In genomic region chr3:191958980-191959671, GRCh38 we compare ENCODE assay signal across 12 cellular contexts.
DNase-seq lines count a peak whose midpoint lies in the region; ATAC-seq and FAIRE-seq lines count a peak whose summit lies in the region.
"Had no signal": no experiment of that assay in that cellular context is flagged by ENCODE, and none has a peak within 500 bp of the region (broad histone marks: within the 10 kb centered on the region; RNA-seq: fewer than 3 reads in every experiment).

No MANE protein-coding gene starts in this region.

- DNase-seq in epithelial cell of prostate (ENCODE audit: low read depth, low spot score) (peak; percentile 3), frontal cortex (ENCODE audit: low spot score in 2 of 2) (no peak), occipital lobe (lab: John Stamatoyannopoulos, UW) (no peak)
- no peak for DNase-seq in stimulated activated naive B cell treated with anti-CD40 and anti-IgM and Interleukin-4, amounts not matched to agents 10 μg/mL and 1 μg/mL and 100 μg/mL, for 72 hours
- DNase-seq in activated naive CD4-positive, alpha-beta T cell treated with Interleukin-2 at 50 U/mL for 16 hours = no peak
- DNase-seq: CD4-positive, alpha-beta T cell; small intestine; stimulated activated naive CD8-positive, alpha-beta T cell treated with anti-CD3 and anti-CD28 coated beads, Interleukin-15, Interleukin-2, amounts not matched to agents 100 U/mL and 50 U/mL, for 24 hours had no signal

- H3K27ac ChIP-seq in epithelial cell of prostate = no peak overlapping the region

- H3K4me1 Mint-ChIP-seq in stimulated activated naive B cell treated with anti-CD40 and anti-IgM and Interleukin-4, amounts not matched to agents 10 μg/mL and 1 μg/mL and 100 μg/mL, for 72 hours = no peaks in the 10 kb centered on the region

- peaks cover 0 to 1% of the 10 kb centered on the region in 2 donors for H3K9me3 Mint-ChIP-seq in stimulated activated naive B cell treated with anti-CD40 and anti-IgM and Interleukin-4, amounts not matched to agents 10 μg/mL and 1 μg/mL and 100 μg/mL, for 72 hours
- H3K9me3 Mint-ChIP-seq: CD4-positive, alpha-beta T cell had no signal

- no peak overlapping the region for H3K4me3 Mint-ChIP-seq in stimulated activated naive B cell treated with anti-CD40 and anti-IgM and Interleukin-4, amounts not matched to agents 10 μg/mL and 1 μg/mL and 100 μg/mL, for 72 hours
- H3K4me3 Mint-ChIP-seq: CD4-positive, alpha-beta T cell had no signal

- H3K36me3 Mint-ChIP-seq in stimulated activated naive B cell treated with anti-CD40 and anti-IgM and Interleukin-4, amounts not matched to agents 10 μg/mL and 1 μg/mL and 100 μg/mL, for 72 hours = no peaks in the 10 kb centered on the region

- no peak for FAIRE-seq in frontal cortex (lab: Jason Lieb, UNC)
- FAIRE-seq: bronchial epithelial cell, small intestine had no signal

- H3K27ac Mint-ChIP-seq in stimulated activated naive B cell treated with anti-CD40 and anti-IgM and Interleukin-4, amounts not matched to agents 10 μg/mL and 1 μg/mL and 100 μg/mL, for 72 hours = no peak overlapping the region
- H3K27ac Mint-ChIP-seq: CD4-positive, alpha-beta T cell had no signal

- H3K27me3 Mint-ChIP-seq in stimulated activated naive B cell treated with anti-CD40 and anti-IgM and Interleukin-4, amounts not matched to agents 10 μg/mL and 1 μg/mL and 100 μg/mL, for 72 hours = no peaks in the 10 kb centered on the region
- H3K27me3 Mint-ChIP-seq: CD4-positive, alpha-beta T cell had no signal

- ATAC-seq in GM18870 (IDR thresholded peaks at IDR 0.05; ENCODE audit: unreplicated experiment) (peak; percentile 50), GM21619 (IDR thresholded peaks at IDR 0.05; ENCODE audit: unreplicated experiment) (peak; percentile 71), HG03196 (IDR thresholded peaks at IDR 0.05; ENCODE audit: unreplicated experiment) (peak; percentile 52)
- no peak for ATAC-seq in stimulated activated naive B cell treated with anti-CD40 and anti-IgM and Interleukin-4, amounts not matched to agents 10 μg/mL and 1 μg/mL and 100 μg/mL, for 72 hours (replicated peaks)
- ATAC-seq: stimulated activated naive CD8-positive, alpha-beta T cell treated with anti-CD3 and anti-CD28 coated beads, Interleukin-15, Interleukin-2, amounts not matched to agents 100 U/mL and 50 U/mL, for 24 hours had no signal

Comparison
In these comparisons a context has a peak if more than half of its experiments do, and no peak if none do; other contexts are left out.
1. ATAC-seq: peak in GM18870 (single experiment), GM21619 (single experiment) and HG03196 (single experiment); none in stimulated activated naive B cell treated with anti-CD40 and anti-IgM and Interleukin-4, amounts not matched to agents 10 μg/mL and 1 μg/mL and 100 μg/mL, for 72 hours (0 of 2).